In genomic region chr2:167135691-167136090, GRCh38 we compare ENCODE assay signal across 15 cellular contexts.
A peak's percentile ranks its signal among the peaks of the same experiment; 100 is the strongest.
DNase-seq lines count a peak whose midpoint lies in the region; ATAC-seq and TF ChIP-seq lines count a peak whose summit lies in the region.
"Had no signal": no experiment of that assay in that cellular context is flagged by ENCODE, and none has a peak within 500 bp of the region (broad histone marks: within the 10 kb centered on the region; RNA-seq: fewer than 3 reads in every experiment).

No MANE protein-coding gene starts in this region.

- H3K4me2 ChIP-seq in DND-41 (ENCODE audit: insufficient read depth, low read length), result no peak overlapping the region

- H3K9me3 Mint-ChIP-seq in nephron, result no peaks in the 10 kb centered on the region
- H3K9me3 Mint-ChIP-seq in CD4-positive, alpha-beta memory T cell, result peaks cover 0 to 4% (median 0%) of the 10 kb centered on the region in 8 donors
- no peaks in the 10 kb centered on the region for H3K9me3 Mint-ChIP-seq in activated naive CD8-positive, alpha-beta T cell treated with anti-CD3 and anti-CD28 coated beads for 36 hours
- H3K9me3 Mint-ChIP-seq: activated B cell treated with CpG ODN at 0.5 μM for 24 hours; dendritic cell treated with granulocyte-macrophage colony-stimulating factor and Interleukin-4, amounts not matched to agents 40 ng/mL and 50 ng/mL, for 4 days had no signal

- H2AFZ ChIP-seq in DND-41 (ENCODE audit: low read depth, low read length), result no peak overlapping the region

- H3K36me3 Mint-ChIP-seq in nephron (ENCODE audit: low read depth), result no peaks in the 10 kb centered on the region
- H3K36me3 Mint-ChIP-seq in CD4-positive, alpha-beta memory T cell, result no peaks in the 10 kb centered on the region
- H3K36me3 Mint-ChIP-seq in activated naive CD8-positive, alpha-beta T cell treated with anti-CD3 and anti-CD28 coated beads for 36 hours, result no peaks in the 10 kb centered on the region

- H3K4me3 Mint-ChIP-seq in nephron, result no peak overlapping the region
- H3K4me3 Mint-ChIP-seq in CD4-positive, alpha-beta memory T cell, result no peak overlapping the region
- H3K4me3 Mint-ChIP-seq in activated naive CD8-positive, alpha-beta T cell treated with anti-CD3 and anti-CD28 coated beads for 36 hours, result no peak overlapping the region
- H3K4me3 Mint-ChIP-seq: activated B cell treated with CpG ODN at 0.5 μM for 24 hours; dendritic cell treated with granulocyte-macrophage colony-stimulating factor and Interleukin-4, amounts not matched to agents 40 ng/mL and 50 ng/mL, for 4 days had no signal

- DNase-seq in DND-41 (peak; percentile 39), brain microvascular endothelial cell (no peak), SHP77 treated with DMSO at 0.1 percent for 48 hours (lab: John Stamatoyannopoulos, UW) (no peak)
- DNase-seq in CD4-positive, alpha-beta memory T cell, result no peak
- DNase-seq in activated naive CD8-positive, alpha-beta T cell treated with anti-CD3 and anti-CD28 coated beads for 36 hours, result no peak
- DNase-seq: activated B cell treated with CpG ODN at 0.5 μM for 24 hours; activated naive CD4-positive, alpha-beta T cell; esophagus squamous epithelium; left lung; NCI-H2029 treated with DMSO at 0.1 percent for 48 hours; NCI-H526 treated with DMSO at 0.1 percent for 48 hours had no signal

- no peaks in the 10 kb centered on the region for H3K79me2 ChIP-seq in DND-41 (ENCODE audit: insufficient read depth, low read length)

- H3K27me3 ChIP-seq in DND-41 (ENCODE audit: insufficient read depth, low read length, poor library complexity) (no peaks in the 10 kb centered on the region), brain microvascular endothelial cell (replicated peaks) (no peaks in the 10 kb centered on the region)
- H3K27me3 ChIP-seq in CD4-positive, alpha-beta memory T cell (ENCODE audit: insufficient read depth, low read length), result no peaks in the 10 kb centered on the region
- H3K27me3 ChIP-seq: BLaER1 treated with 17β-estradiol and CSF1 and Interleukin-3, amounts not matched to agents 10 nM and 100 nM; esophagus squamous epithelium; left lung had no signal

- H3K27me3 Mint-ChIP-seq in nephron (ENCODE audit: low read depth), result no peaks in the 10 kb centered on the region
- H3K27me3 Mint-ChIP-seq in CD4-positive, alpha-beta memory T cell, result no peaks in the 10 kb centered on the region
- H3K27me3 Mint-ChIP-seq in activated naive CD8-positive, alpha-beta T cell treated with anti-CD3 and anti-CD28 coated beads for 36 hours, result no peaks in the 10 kb centered on the region
- H3K27me3 Mint-ChIP-seq: activated B cell treated with CpG ODN at 0.5 μM for 24 hours; dendritic cell treated with granulocyte-macrophage colony-stimulating factor and Interleukin-4, amounts not matched to agents 40 ng/mL and 50 ng/mL, for 4 days had no signal

- H3K27ac ChIP-seq in DND-41 (ENCODE audit: low read length) (no peak overlapping the region), KOPT-K1 (ENCODE audit: low read depth, low read length, poor library complexity, severe bottlenecking) (peak overlapping the region; percentile 68), brain microvascular endothelial cell (peak overlapping the region; percentile 76)
- no peak overlapping the region for H3K27ac ChIP-seq in CD4-positive, alpha-beta memory T cell (ENCODE audit: low read depth, low read length)
- H3K27ac ChIP-seq: BLaER1 treated with 17β-estradiol and CSF1 and Interleukin-3, amounts not matched to agents 10 nM and 100 nM; esophagus squamous epithelium; left lung had no signal

- no peak overlapping the region for H3K9ac ChIP-seq in DND-41 (ENCODE audit: low read depth, low read length)
- H3K9ac ChIP-seq: BLaER1 treated with 17β-estradiol and CSF1 and Interleukin-3, amounts not matched to agents 10 nM and 100 nM had no signal

- intact Hi-C loops in CD4-positive, alpha-beta memory T cell (cut with micrococcal nuclease), result no loop called here

- in situ Hi-C loops in brain microvascular endothelial cell (cut with HindIII; ENCODE audit: low pct_ligation_motif_present, low sequenced_read_pairs), result no loop called here

- no peaks in the 10 kb centered on the region for H3K4me1 ChIP-seq in DND-41 (ENCODE audit: insufficient read depth, low read length)
- H3K4me1 ChIP-seq in CD4-positive, alpha-beta memory T cell (ENCODE audit: insufficient read depth, low read length), result no peaks in the 10 kb centered on the region
- H3K4me1 ChIP-seq: esophagus squamous epithelium, left lung had no signal

- peaks cover 30% of the 10 kb centered on the region for H3K4me1 Mint-ChIP-seq in nephron
- peaks cover 0 to 2% (median 0%) of the 10 kb centered on the region in 4 donors for H3K4me1 Mint-ChIP-seq in CD4-positive, alpha-beta memory T cell
- peaks cover 6% of the 10 kb centered on the region for H3K4me1 Mint-ChIP-seq in activated naive CD8-positive, alpha-beta T cell treated with anti-CD3 and anti-CD28 coated beads for 36 hours
- H3K4me1 Mint-ChIP-seq: activated B cell treated with CpG ODN at 0.5 μM for 24 hours had no signal

- ATAC-seq in DND-41 (ENCODE audit: insufficient read depth, low read depth), result peak; percentile 66
- ATAC-seq: left lung had no signal

- CTCF ChIA-PET in CD4-positive, alpha-beta memory T cell (lab: Charles Lee; ENCODE audit: partially characterized antibody), result no interaction called here

- H4K20me1 ChIP-seq in DND-41 (ENCODE audit: insufficient read depth, low read length), result no peaks in the 10 kb centered on the region
- H4K20me1 ChIP-seq: BLaER1 treated with 17β-estradiol and CSF1 and Interleukin-3, amounts not matched to agents 10 nM and 100 nM had no signal

- H3K9me3 ChIP-seq in DND-41 (ENCODE audit: insufficient read depth, low read length, severe bottlenecking), result no peaks in the 10 kb centered on the region
- H3K9me3 ChIP-seq in KOPT-K1 (ENCODE audit: insufficient read depth, low read length, poor library complexity, severe bottlenecking), result no peaks in the 10 kb centered on the region
- H3K9me3 ChIP-seq in CD4-positive, alpha-beta memory T cell (ENCODE audit: control insufficient read depth in 1 of 2, low read length in 2 of 2), result no peaks in the 10 kb centered on the region
- H3K9me3 ChIP-seq: BLaER1 treated with 17β-estradiol and CSF1 and Interleukin-3, amounts not matched to agents 10 nM and 100 nM; esophagus squamous epithelium; left lung had no signal

- H3K27ac Mint-ChIP-seq in nephron, result peak overlapping the region; percentile 4 to 79 (median 28)
- no peak overlapping the region for H3K27ac Mint-ChIP-seq in CD4-positive, alpha-beta memory T cell
- no peak overlapping the region for H3K27ac Mint-ChIP-seq in activated naive CD8-positive, alpha-beta T cell treated with anti-CD3 and anti-CD28 coated beads for 36 hours
- H3K27ac Mint-ChIP-seq: activated B cell treated with CpG ODN at 0.5 μM for 24 hours; dendritic cell treated with granulocyte-macrophage colony-stimulating factor and Interleukin-4, amounts not matched to agents 40 ng/mL and 50 ng/mL, for 4 days had no signal

- H3K4me3 ChIP-seq in DND-41 (ENCODE audit: low read depth in 1 of 2, low read length in 2 of 2), result no peak overlapping the region
- H3K4me3 ChIP-seq in brain microvascular endothelial cell (ENCODE audit: low read depth, low read length), result no peak overlapping the region
- no peak overlapping the region for H3K4me3 ChIP-seq in CD4-positive, alpha-beta memory T cell (ENCODE audit: low read length in 2 of 2)
- H3K4me3 ChIP-seq: BLaER1 treated with 17β-estradiol and CSF1 and Interleukin-3, amounts not matched to agents 10 nM and 100 nM; esophagus squamous epithelium; left lung had no signal

- no peak for TF ChIP-seq CTCF in DND-41 (IDR thresholded peaks at IDR 0.05; ENCODE audit: borderline replicate concordance, extremely low read depth, low read length, poor library complexity, severe bottlenecking)
- TF ChIP-seq CTCF in brain microvascular endothelial cell (IDR thresholded peaks at IDR 0.05; ENCODE audit: low read depth, low read length, missing control alignments), result no peak
- no peak for TF ChIP-seq CTCF in nephron (IDR thresholded peaks at IDR 0.05; ENCODE audit: unreplicated experiment in 3 of 3)

- H3K36me3 ChIP-seq in DND-41 (ENCODE audit: insufficient read depth, low read length) (no peaks in the 10 kb centered on the region), KOPT-K1 (ENCODE audit: insufficient read depth, low read length) (no peaks in the 10 kb centered on the region), brain microvascular endothelial cell (replicated peaks) (no peaks in the 10 kb centered on the region)
- H3K36me3 ChIP-seq in CD4-positive, alpha-beta memory T cell (ENCODE audit: insufficient read depth, low read length), result no peaks in the 10 kb centered on the region
- H3K36me3 ChIP-seq: BLaER1 treated with 17β-estradiol and CSF1 and Interleukin-3, amounts not matched to agents 10 nM and 100 nM; esophagus squamous epithelium; left lung had no signal

- POLR2A ChIA-PET in CD4-positive, alpha-beta memory T cell (lab: Charles Lee; ENCODE audit: partially characterized antibody), result no interaction called here

Comparison
In these comparisons a context has a peak if more than half of its experiments do, and no peak if none do; other contexts are left out.
1. H3K27ac ChIP-seq: peak in KOPT-K1 (single experiment) and brain microvascular endothelial cell (single experiment); none in DND-41 (single experiment) and CD4-positive, alpha-beta memory T cell (single experiment).
2. H3K27ac Mint-ChIP-seq: peak in nephron (3 of 3); none in CD4-positive, alpha-beta memory T cell (0 of 7) and activated naive CD8-positive, alpha-beta T cell treated with anti-CD3 and anti-CD28 coated beads for 36 hours (single experiment).